8 cellular contexts compared by ENCODE assay signal in genomic region chr17:35804658-35805192, GRCh38. TPM values are rescaled to one million over a fixed set of nuclear protein-coding genes. Genes with fewer than 3 reads are reported as not detected.
DNase-seq lines count a peak whose midpoint lies in the region; ATAC-seq, FAIRE-seq and TF ChIP-seq lines count a peak whose summit lies in the region.

No MANE protein-coding gene starts in this region.

- H3K4me3 ChIP-seq in Loucy (ENCODE audit: low read length, poor library complexity, severe bottlenecking) (no peak overlapping the region), GM12878 (no peak overlapping the region), hepatocyte (no peak overlapping the region), small intestine (ENCODE audit: low read depth in 1 of 2, low read length in 2 of 2) (no peak overlapping the region)

- RAD21 ChIA-PET in GM12878 (lab: Charles Lee; ENCODE audit: unreplicated experiment): interaction anchor here (0.6 to 1.9 kb wide), 3 partner anchors 13 to 45 kb away, joined by 3 to 24 read pairs (median 3); no protein-coding TSS in a partner anchor

- no peaks in the 10 kb centered on the region for H3K9me3 ChIP-seq in Loucy (ENCODE audit: insufficient read depth, low read depth, low read length)
- no peaks in the 10 kb centered on the region for H3K9me3 ChIP-seq in GM12878 (replicated peaks; ENCODE audit: control insufficient read depth, insufficient read depth, low read length)
- no peaks in the 10 kb centered on the region for H3K9me3 ChIP-seq in hepatocyte (ENCODE audit: low read depth)
- H3K9me3 ChIP-seq in small intestine (ENCODE audit: control insufficient read depth, low read depth): no peaks in the 10 kb centered on the region

- in situ Hi-C loops in GM12878 (cut with MboI): loop anchor here (5.0 kb wide), 1 partner anchor 37 kb away; no protein-coding TSS in a partner anchor

- H3F3A ChIP-seq in Loucy (ENCODE audit: low read depth): peaks cover 4% of the 10 kb centered on the region; the same call in 1 of the 2 replicates

- peaks cover 4% of the 10 kb centered on the region for H3K79me2 ChIP-seq in Loucy (ENCODE audit: insufficient read depth, low read length)
- H3K79me2 ChIP-seq in GM12878 (ENCODE audit: control insufficient read depth, insufficient read depth, low read length): peaks cover 6% of the 10 kb centered on the region
- H3K79me2 ChIP-seq in hepatocyte: no peaks in the 10 kb centered on the region

- WGBS in GM12878 (ENCODE audit: insufficient coverage, insufficient replicate concordance, low lambda C conversion rate, missing lambda C conversion rate): 8% methylated on average over 1 of the region's 1 CpG
- WGBS in hepatocyte (ENCODE audit: low lambda C conversion rate, missing lambda C conversion rate): 73% methylated on average over 1 of the region's 1 CpG
- WGBS in small intestine, 3 donors: 0 to 31% (median 29%) methylated on average over 1 of the region's 1 CpG

- peak; percentile 82 for TF ChIP-seq RAD21 in GM12878 (IDR thresholded peaks at IDR 0.05; ENCODE audit: insufficient read depth, low read depth, low read length)

- peaks cover 40% of the 10 kb centered on the region for H3K4me1 ChIP-seq in Loucy (ENCODE audit: insufficient read depth, low read length, poor library complexity, severe bottlenecking)
- H3K4me1 ChIP-seq in GM12878 (ENCODE audit: control insufficient read depth, insufficient read depth, low read length): peaks cover 4% of the 10 kb centered on the region
- H3K4me1 ChIP-seq in hepatocyte (ENCODE audit: insufficient read depth): peaks cover 10% of the 10 kb centered on the region
- H3K4me1 ChIP-seq in small intestine (ENCODE audit: control insufficient read depth in 2 of 2, insufficient read depth in 1 of 2, low read depth in 1 of 2, low read length in 1 of 2): no peaks in the 10 kb centered on the region

- POLR2A ChIA-PET in GM12878 (lab: Charles Lee): interaction anchor here (0.6 to 0.8 kb wide), 3 partner anchors 29 to 694 kb away, joined by 3 to 6 read pairs (median 5); no protein-coding TSS in a partner anchor

- H4K20me1 ChIP-seq in Loucy (ENCODE audit: insufficient read depth, low read length, poor library complexity, severe bottlenecking): peaks cover 4% of the 10 kb centered on the region
- H4K20me1 ChIP-seq in GM12878 (ENCODE audit: control insufficient read depth, insufficient read depth): no peaks in the 10 kb centered on the region
- no peaks in the 10 kb centered on the region for H4K20me1 ChIP-seq in hepatocyte (ENCODE audit: insufficient read depth, poor library complexity, severe bottlenecking)

- H3K27me3 ChIP-seq in Loucy (ENCODE audit: insufficient read depth, low read length, poor library complexity, severe bottlenecking) (no peaks in the 10 kb centered on the region), GM12878 (replicated peaks in 1 of 2; ENCODE audit: control insufficient read depth in 2 of 2, insufficient read depth in 2 of 2, low read length in 1 of 2) (no peaks in the 10 kb centered on the region; a peak in 1 of 4 replicates), hepatocyte (no peaks in the 10 kb centered on the region), small intestine (ENCODE audit: control insufficient read depth in 2 of 2, insufficient read depth in 2 of 2, low read length in 2 of 2) (no peaks in the 10 kb centered on the region)

- no TSS peak for BruUV-seq in GM12878 (replicated peaks; lab: Mats Ljungman, UMichigan)

- TF ChIP-seq EP300 in GM12878 (IDR thresholded peaks at IDR 0.05; ENCODE audit: borderline replicate concordance in 1 of 2, control insufficient read depth in 1 of 2, low read depth in 2 of 2, low read length in 2 of 2): no peak

- intact Hi-C loops in GM12878 (cut with micrococcal nuclease; ENCODE audit: unreplicated experiment): no loop called here

- H3K36me3 ChIP-seq in Loucy (ENCODE audit: insufficient read depth, low read length) (no peaks in the 10 kb centered on the region), GM12878 (ENCODE audit: control insufficient read depth in 2 of 2, insufficient read depth in 2 of 2, low read length in 1 of 2) (no peaks in the 10 kb centered on the region), hepatocyte (replicated peaks; ENCODE audit: insufficient read depth, low read depth) (no peaks in the 10 kb centered on the region), small intestine (ENCODE audit: control insufficient read depth in 2 of 2, insufficient read depth in 2 of 2, low read length in 2 of 2) (no peaks in the 10 kb centered on the region)

- peak; percentile 98 for TF ChIP-seq CTCF in Loucy (conservative IDR thresholded peaks at IDR 0.05; ENCODE audit: low read length)
- peak; percentile 89 to 98 (median 97) for TF ChIP-seq CTCF in GM12878 (IDR thresholded peaks at IDR 0.05 in 2 of 3, conservative IDR thresholded peaks at IDR 0.05 in 1 of 3; ENCODE audit: control insufficient read depth in 2 of 3, extremely low read depth in 1 of 3, insufficient read depth in 1 of 3, low read depth in 3 of 3, low read length in 3 of 3)
- TF ChIP-seq CTCF in hepatocyte (IDR thresholded peaks at IDR 0.05; ENCODE audit: poor library complexity): peak; percentile 97

- peak; percentile 71 for ATAC-seq in GM12878
- no peak for ATAC-seq in HG02852 (IDR thresholded peaks at IDR 0.05; ENCODE audit: unreplicated experiment)

- CTCF ChIA-PET in GM12878 (lab: Yijun Ruan, JAX): interaction anchor here (0.6 to 11.6 kb wide), 16 partner anchors 8 to 850 kb away, joined by 3 to 220 read pairs (median 3); partner anchors contain the start of gene C17orf50

- TF ChIP-seq POLR2A in GM12878 (IDR thresholded peaks at IDR 0.05; ENCODE audit: low read depth, low read length): no peak

- H2AFZ ChIP-seq in Loucy (ENCODE audit: low read length) (peak overlapping the region; percentile 30; the same call in 1 of the 2 replicates), GM12878 (ENCODE audit: control insufficient read depth, low read depth, low read length) (peak overlapping the region; percentile 66), hepatocyte (no peak overlapping the region)

- SMC1A ChIA-PET in GM12878 (lab: Charles Lee; ENCODE audit: uncharacterized antibody, unreplicated experiment): interaction anchor here (0.5 to 1.5 kb wide), 3 partner anchors 12 to 215 kb away, joined by 3 to 5 read pairs (median 4); no protein-coding TSS in a partner anchor

- H3K4me2 ChIP-seq in Loucy (ENCODE audit: low read depth, low read length, poor library complexity, severe bottlenecking): no peak overlapping the region
- no peak overlapping the region for H3K4me2 ChIP-seq in GM12878 (ENCODE audit: control insufficient read depth, insufficient read depth)
- H3K4me2 ChIP-seq in hepatocyte: no peak overlapping the region

- DNase-seq in stimulated activated CD4-positive, alpha-beta T cell treated with anti-CD3 and anti-CD28 coated beads, Interleukin-15, amount 100 ng/mL, for 24 hours: peak; percentile 42
- DNase-seq in stimulated activated CD4-positive, alpha-beta T cell treated with anti-CD3 and anti-CD28 coated beads, Interleukin-4, amount 100 ng/mL, for 1 hour: no peak
- DNase-seq in RKO (ENCODE audit: low spot score): peak; percentile 91
- DNase-seq in GM12878 (ENCODE audit: low read depth, low spot score): peak; percentile 48
- peak; percentile 91 for DNase-seq in hepatocyte (ENCODE audit: low spot score)
- peak; percentile 91 for DNase-seq in small intestine

- H3K9ac ChIP-seq in Loucy (ENCODE audit: low read depth, low read length, poor library complexity, severe bottlenecking): no peak overlapping the region
- H3K9ac ChIP-seq in GM12878 (ENCODE audit: control insufficient read depth, insufficient read depth, low read length): no peak overlapping the region

- H3K9me2 ChIP-seq in Loucy (replicated peaks; ENCODE audit: low read depth, low read length): no peaks in the 10 kb centered on the region
- H3K9me2 ChIP-seq in hepatocyte (replicated peaks; ENCODE audit: insufficient read depth): no peaks in the 10 kb centered on the region

- FAIRE-seq in GM12878 (lab: Jason Lieb, UNC): no peak
- FAIRE-seq in small intestine (lab: Jason Lieb, UNC): no peak

- H3K27ac ChIP-seq in GM12878 (ENCODE audit: control insufficient read depth, insufficient read depth) (no peak overlapping the region), hepatocyte (no peak overlapping the region), small intestine (ENCODE audit: low read depth in 1 of 2, low read length in 1 of 2) (no peak overlapping the region)

RNA-seq across cellular contexts. Expression of gene TAF15, which starts 4.6 kb away (rescaled TPM):
- total RNA-seq in GM12878 (2013; cell fraction: nucleolus; rRNA removed): 439 and 441 TPM in 2 replicates
- total RNA-seq in GM12878 (2014; rRNA removed): 41.9 and 46.2 TPM in 2 replicates
- 38.9 and 49.9 TPM in 2 replicates for total RNA-seq in GM12878 (2014; rRNA removed; fragmentation: Illumina TruSeq; extraction: Trizol)
- 202 and 205 TPM in 2 replicates for total RNA-seq in GM12878 (2021)
- polyA plus RNA-seq in GM12878 (2011; ENCODE audit: low read depth): 123 TPM
- 49.4 and 75.4 TPM in 2 replicates for polyA plus RNA-seq in GM12878 (2011; rRNA removed)
- polyA plus RNA-seq in GM12878 (2011; cell fraction: cytosol; rRNA removed): 45.6 and 59.7 TPM in 2 replicates
- polyA plus RNA-seq in GM12878 (2011; cell fraction: nucleus; rRNA removed): 64.3 and 96.8 TPM in 2 replicates
- 152 and 223 TPM in 2 replicates for polyA plus RNA-seq in GM12878 (2012)
- 259 and 331 TPM in 2 replicates for polyA plus RNA-seq in GM12878 (2014; fragmentation: Illumina TruSeq; extraction: Trizol)
- polyA plus RNA-seq in GM12878 (2014; fragmentation: Nextera tagmentation; extraction: Ambion mirVana): 10 to 100 TPM in 1 of 2 experiments, 1 to 10 TPM in 1; 9.5 to 17.1 TPM
- 131 and 137 TPM in 2 replicates for polyA plus RNA-seq in GM12878 (2014; rRNA removed)
- 10 to 100 TPM; 24.2 to 25.5 TPM for polyA plus RNA-seq in GM12878 (2016; fragmentation: Nextera tagmentation; extraction: Ambion mirVana)
- 67.4 and 105 TPM in 2 replicates for polyA minus RNA-seq in GM12878 (2011; rRNA and poly(A)+ RNA removed)
- polyA minus RNA-seq in GM12878 (2011; cell fraction: cytosol; rRNA and poly(A)+ RNA removed): 25.9 and 45.4 TPM in 2 replicates
- 84.5 and 117 TPM in 2 replicates for polyA minus RNA-seq in GM12878 (2011; cell fraction: nucleus; rRNA and poly(A)+ RNA removed)
- 36.1 and 48.2 TPM in 2 replicates for total RNA-seq in hepatocyte
- polyA plus RNA-seq in hepatocyte: 14.8 and 15.7 TPM in 2 replicates
- 100 to 1,000 TPM in 2 of 3 donors, 10 to 100 TPM in 1; 70.3 to 138 (median 108) TPM for polyA plus RNA-seq in small intestine

RNA-seq across cellular contexts. Expression of gene MMP28, which starts 9.3 kb away (rescaled TPM):
- total RNA-seq in GM12878 (2013; cell fraction: nucleolus; rRNA removed): not detected in 2 replicates
- not detected in 2 replicates for total RNA-seq in GM12878 (2014; rRNA removed)
- total RNA-seq in GM12878 (2014; rRNA removed; fragmentation: Illumina TruSeq; extraction: Trizol): not detected in 2 replicates
- total RNA-seq in GM12878 (2021): not detected in 2 replicates
- polyA plus RNA-seq in GM12878 (2011; ENCODE audit: low read depth): not detected
- polyA plus RNA-seq in GM12878 (2011; rRNA removed): not detected in 2 replicates
- not detected in 2 replicates for polyA plus RNA-seq in GM12878 (2011; cell fraction: cytosol; rRNA removed)
- not detected in 2 replicates for polyA plus RNA-seq in GM12878 (2011; cell fraction: nucleus; rRNA removed)
- not detected in 2 replicates for polyA plus RNA-seq in GM12878 (2012)
- not detected in 2 replicates for polyA plus RNA-seq in GM12878 (2014; fragmentation: Illumina TruSeq; extraction: Trizol)
- polyA plus RNA-seq in GM12878 (2014; fragmentation: Nextera tagmentation; extraction: Ambion mirVana): not detected
- polyA plus RNA-seq in GM12878 (2014; rRNA removed): not detected in 2 replicates
- not detected for polyA plus RNA-seq in GM12878 (2016; fragmentation: Nextera tagmentation; extraction: Ambion mirVana)
- polyA minus RNA-seq in GM12878 (2011; rRNA and poly(A)+ RNA removed): not detected in 2 replicates
- polyA minus RNA-seq in GM12878 (2011; cell fraction: cytosol; rRNA and poly(A)+ RNA removed): 1.9 TPM in 1 of 2 replicates, not detected in the other
- polyA minus RNA-seq in GM12878 (2011; cell fraction: nucleus; rRNA and poly(A)+ RNA removed): not detected in 2 replicates
- 11.2 and 18.0 TPM in 2 replicates for total RNA-seq in hepatocyte
- 10.8 and 12.0 TPM in 2 replicates for polyA plus RNA-seq in hepatocyte
- 10 to 100 TPM; 18.6 to 30.5 (median 29.3) TPM for polyA plus RNA-seq in small intestine

RNA-seq across cellular contexts. Expression of gene C17orf50, which starts 44.0 kb away (rescaled TPM):
- not detected in 2 replicates for total RNA-seq in GM12878 (2013; cell fraction: nucleolus; rRNA removed)
- total RNA-seq in GM12878 (2014; rRNA removed): not detected in 2 replicates
- total RNA-seq in GM12878 (2014; rRNA removed; fragmentation: Illumina TruSeq; extraction: Trizol): not detected in 2 replicates
- not detected in 2 replicates for total RNA-seq in GM12878 (2021)
- not detected for polyA plus RNA-seq in GM12878 (2011; ENCODE audit: low read depth)
- not detected in 2 replicates for polyA plus RNA-seq in GM12878 (2011; rRNA removed)
- polyA plus RNA-seq in GM12878 (2011; cell fraction: cytosol; rRNA removed): not detected in 2 replicates
- not detected in 2 replicates for polyA plus RNA-seq in GM12878 (2011; cell fraction: nucleus; rRNA removed)
- not detected in 2 replicates for polyA plus RNA-seq in GM12878 (2012)
- not detected in 2 replicates for polyA plus RNA-seq in GM12878 (2014; fragmentation: Illumina TruSeq; extraction: Trizol)
- not detected for polyA plus RNA-seq in GM12878 (2014; fragmentation: Nextera tagmentation; extraction: Ambion mirVana)
- not detected in 2 replicates for polyA plus RNA-seq in GM12878 (2014; rRNA removed)
- under 1 TPM in 1 of 2 experiments, not detected in 1; 0.16 TPM for polyA plus RNA-seq in GM12878 (2016; fragmentation: Nextera tagmentation; extraction: Ambion mirVana)
- polyA minus RNA-seq in GM12878 (2011; rRNA and poly(A)+ RNA removed): not detected in 2 replicates
- polyA minus RNA-seq in GM12878 (2011; cell fraction: cytosol; rRNA and poly(A)+ RNA removed): not detected in 2 replicates
- polyA minus RNA-seq in GM12878 (2011; cell fraction: nucleus; rRNA and poly(A)+ RNA removed): not detected in 2 replicates
- not detected in 2 replicates for total RNA-seq in hepatocyte
- polyA plus RNA-seq in hepatocyte: not detected in 2 replicates
- under 1 TPM in 1 of 3 donors, not detected in 2; 0.15 TPM for polyA plus RNA-seq in small intestine

RNA-seq across cellular contexts. Expression of gene GAS2L2, which starts 51.7 kb away (rescaled TPM):
- not detected in 2 replicates for total RNA-seq in GM12878 (2013; cell fraction: nucleolus; rRNA removed)
- not detected in 2 replicates for total RNA-seq in GM12878 (2014; rRNA removed)
- total RNA-seq in GM12878 (2014; rRNA removed; fragmentation: Illumina TruSeq; extraction: Trizol): not detected in 2 replicates
- total RNA-seq in GM12878 (2021): not detected in 2 replicates
- not detected for polyA plus RNA-seq in GM12878 (2011; ENCODE audit: low read depth)
- polyA plus RNA-seq in GM12878 (2011; rRNA removed): not detected in 2 replicates
- 0.03 TPM in 1 of 2 replicates, not detected in the other for polyA plus RNA-seq in GM12878 (2011; cell fraction: cytosol; rRNA removed)
- polyA plus RNA-seq in GM12878 (2011; cell fraction: nucleus; rRNA removed): 0.03 TPM in 1 of 2 replicates, not detected in the other
- polyA plus RNA-seq in GM12878 (2012): not detected in 2 replicates
- 0.01 TPM in 1 of 2 replicates, not detected in the other for polyA plus RNA-seq in GM12878 (2014; fragmentation: Illumina TruSeq; extraction: Trizol)
- not detected for polyA plus RNA-seq in GM12878 (2014; fragmentation: Nextera tagmentation; extraction: Ambion mirVana)
- polyA plus RNA-seq in GM12878 (2014; rRNA removed): not detected in 2 replicates
- polyA plus RNA-seq in GM12878 (2016; fragmentation: Nextera tagmentation; extraction: Ambion mirVana): not detected
- not detected in 2 replicates for polyA minus RNA-seq in GM12878 (2011; rRNA and poly(A)+ RNA removed)
- polyA minus RNA-seq in GM12878 (2011; cell fraction: cytosol; rRNA and poly(A)+ RNA removed): not detected in 2 replicates
- polyA minus RNA-seq in GM12878 (2011; cell fraction: nucleus; rRNA and poly(A)+ RNA removed): not detected in 2 replicates
- total RNA-seq in hepatocyte: not detected in 2 replicates
- not detected in 2 replicates for polyA plus RNA-seq in hepatocyte
- polyA plus RNA-seq in small intestine: under 1 TPM in 1 of 3 donors, not detected in 2; 0.03 TPM

Comparison
In these comparisons a context has a peak if more than half of its experiments do, and no peak if none do; other contexts are left out.
1. RNA of gene MMP28, which starts 9.3 kb away (polyA plus RNA-seq): 18.6 to 30.5 TPM in small intestine and 10.8 to 12.0 TPM in hepatocyte; not detected in GM12878; every median in the first group is over 10 times any median in the second.
2. Peak in every context shown above with its lines, with median percentiles within 50 percentile points of each other: CTCF ChIP-seq.